In the genomic region with DNA sequence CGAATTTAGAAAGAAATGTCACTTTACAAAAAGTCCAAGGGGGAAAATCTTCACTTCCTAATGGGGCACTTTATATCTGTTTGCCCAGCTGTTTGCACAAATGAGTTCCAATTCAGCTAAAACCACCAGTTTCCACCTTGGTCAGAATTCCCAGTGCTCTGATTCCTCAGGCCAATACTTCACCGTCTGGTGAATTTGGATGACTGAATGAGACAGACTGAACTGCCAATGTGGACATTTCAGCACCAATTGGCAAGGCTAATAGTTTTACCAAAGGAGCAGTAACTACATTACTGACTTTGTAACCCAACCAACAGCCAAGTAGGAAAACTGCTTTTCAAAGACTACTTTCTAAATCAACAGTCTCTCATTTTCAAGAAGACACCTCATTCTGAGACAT, we compare ENCODE assay signal across 19 cellular contexts. TPM values are rescaled to one million over a fixed set of nuclear protein-coding genes. Genes with fewer than 3 reads are reported as not detected.
DNase-seq lines count a peak whose midpoint lies in the region; TF ChIP-seq lines count a peak whose summit lies in the region.
"Had no signal": no experiment of that assay in that cellular context is flagged by ENCODE, and none has a peak within 500 bp of the region (broad histone marks: within the 10 kb centered on the region; RNA-seq: fewer than 3 reads in every experiment).

No MANE protein-coding gene starts in this region.

- dilution Hi-C loops in mammary epithelial cell (cut with HindIII; ENCODE audit: low sequenced_read_pairs), result no loop called here

- H4K20me1 ChIP-seq in mammary epithelial cell (ENCODE audit: insufficient read depth, low read length), result no peaks in the 10 kb centered on the region

- in situ Hi-C loops in mammary epithelial cell (cut with MboI; ENCODE audit: low sequenced_read_pairs in 2 of 2), result no loop called here

- no peak for TF ChIP-seq EP300 in suprapubic skin (IDR thresholded peaks at IDR 0.05)

- no peak overlapping the region for H3K27ac ChIP-seq in mammary epithelial cell (ENCODE audit: insufficient read depth, low read depth, low read length)
- H3K27ac ChIP-seq in esophagus squamous epithelium, result peak overlapping the region in 3 of 4 donors; percentile 36 to 76 (median 57)
- H3K27ac ChIP-seq in right atrium auricular region, result peak overlapping the region; percentile 7 to 50
- peak overlapping the region; percentile 67 for H3K27ac ChIP-seq in suprapubic skin
- H3K27ac ChIP-seq in thyroid gland, result no peak overlapping the region
- H3K27ac ChIP-seq in colonic mucosa, result no peak overlapping the region
- H3K27ac ChIP-seq: Peyer's patch had no signal

- H3K79me2 ChIP-seq in mammary epithelial cell (ENCODE audit: insufficient read depth, low read length), result no peaks in the 10 kb centered on the region

- no peaks in the 10 kb centered on the region for H3K9me3 ChIP-seq in mammary epithelial cell (replicated peaks; ENCODE audit: insufficient read depth, low read length)
- no peaks in the 10 kb centered on the region for H3K9me3 ChIP-seq in esophagus squamous epithelium
- no peaks in the 10 kb centered on the region for H3K9me3 ChIP-seq in right atrium auricular region
- H3K9me3 ChIP-seq in suprapubic skin, result no peaks in the 10 kb centered on the region
- H3K9me3 ChIP-seq in thyroid gland, result no peaks in the 10 kb centered on the region
- no peaks in the 10 kb centered on the region for H3K9me3 ChIP-seq in colonic mucosa
- H3K9me3 ChIP-seq: Peyer's patch had no signal

- BruUV-seq in mammary epithelial cell (replicated peaks; lab: Mats Ljungman, UMichigan), result no TSS peak

- H2AFZ ChIP-seq in mammary epithelial cell (ENCODE audit: low read depth, low read length), result peak overlapping the region; percentile 74

- intact Hi-C loops in mammary epithelial cell (cut with micrococcal nuclease) (no loop called here), esophagus squamous epithelium (cut with DNase I) (no loop called here), thyroid gland (cut with DNase I) (no loop called here), colonic mucosa (cut with DNase I) (no loop called here)

- DNase-seq in mammary epithelial cell, result no peak
- no peak for DNase-seq in esophagus squamous epithelium (lab: John Stamatoyannopoulos, UW)
- no peak for DNase-seq in right atrium auricular region (ENCODE audit: low spot score)
- DNase-seq in suprapubic skin (ENCODE audit: low spot score in 2 of 2), result no peak
- DNase-seq in HUDEP-2 (lab: John Stamatoyannopoulos, UW; ENCODE audit: unreplicated experiment in 76 of 76), result no peak
- DNase-seq in thyroid gland, result no peak
- DNase-seq in colonic mucosa, result no peak
- DNase-seq: ACHN; C1 segment of cervical spinal cord; CD8-positive, alpha-beta memory T cell; DMS79; HCEC 1CT; Kasumi-1; NCI-H1105; NCI-H1694; NCI-H2081 treated with DMSO at 0.1 percent for 48 hours; NCI-H446 treated with DMSO at 0.1 percent for 48 hours; Peyer's patch; SHP77 had no signal

- peak overlapping the region; percentile 36 for H3K4me2 ChIP-seq in mammary epithelial cell (ENCODE audit: insufficient read depth, low read depth, low read length)

- peaks cover 10% of the 10 kb centered on the region for H3K4me1 ChIP-seq in mammary epithelial cell (ENCODE audit: insufficient read depth, low read length)
- H3K4me1 ChIP-seq in esophagus squamous epithelium, result peaks cover 0 to 18% (median 0%) of the 10 kb centered on the region in 3 donors
- no peaks in the 10 kb centered on the region for H3K4me1 ChIP-seq in right atrium auricular region
- H3K4me1 ChIP-seq in suprapubic skin, result peaks cover 19% of the 10 kb centered on the region
- H3K4me1 ChIP-seq in thyroid gland, result no peaks in the 10 kb centered on the region
- H3K4me1 ChIP-seq in colonic mucosa, result no peaks in the 10 kb centered on the region
- H3K4me1 ChIP-seq: Peyer's patch had no signal

- H3K9ac ChIP-seq in mammary epithelial cell (ENCODE audit: insufficient read depth, low read length), result no peak overlapping the region
- no peak overlapping the region for H3K9ac ChIP-seq in colonic mucosa (ENCODE audit: low read depth in 2 of 2, low read length in 2 of 2)

- TF ChIP-seq CTCF in mammary epithelial cell (conservative IDR thresholded peaks at IDR 0.05 in 1 of 2, IDR thresholded peaks at IDR 0.05 in 1 of 2; ENCODE audit: extremely low read depth in 1 of 2, insufficient read depth in 1 of 2, low read depth in 1 of 2, low read length in 2 of 2), result no peak
- TF ChIP-seq CTCF in esophagus squamous epithelium (IDR thresholded peaks at IDR 0.05), result no peak
- no peak for TF ChIP-seq CTCF in right atrium auricular region (IDR thresholded peaks at IDR 0.05)
- no peak for TF ChIP-seq CTCF in suprapubic skin (IDR thresholded peaks at IDR 0.05)
- no peak for TF ChIP-seq CTCF in thyroid gland (IDR thresholded peaks at IDR 0.05)
- no peak for TF ChIP-seq CTCF in colonic mucosa (IDR thresholded peaks at IDR 0.05)

- WGBS in mammary epithelial cell (ENCODE audit: low coverage, missing lambda C conversion rate), result 50% methylated on average over 2 of the region's 2 CpGs
- WGBS in esophagus squamous epithelium, 2 donors, result 52 to 55% methylated on average over 1 to 2 of the region's 2 CpGs
- 55% methylated on average over 2 of the region's 2 CpGs for WGBS in suprapubic skin
- 85 to 88% methylated on average over 2 of the region's 2 CpGs for WGBS in thyroid gland, 2 donors

- no peak for TF ChIP-seq POLR2A in esophagus squamous epithelium (IDR thresholded peaks at IDR 0.05)
- no peak for TF ChIP-seq POLR2A in suprapubic skin (IDR thresholded peaks at IDR 0.05)
- TF ChIP-seq POLR2A in thyroid gland (IDR thresholded peaks at IDR 0.05), result no peak

- H3K36me3 ChIP-seq in mammary epithelial cell (ENCODE audit: insufficient read depth, low read length) (no peaks in the 10 kb centered on the region), esophagus squamous epithelium (no peaks in the 10 kb centered on the region), right atrium auricular region (no peaks in the 10 kb centered on the region), suprapubic skin (no peaks in the 10 kb centered on the region), thyroid gland (no peaks in the 10 kb centered on the region), colonic mucosa (no peaks in the 10 kb centered on the region)
- H3K36me3 ChIP-seq: Peyer's patch had no signal

- H3K4me3 ChIP-seq in mammary epithelial cell (replicated peaks in 1 of 3; ENCODE audit: insufficient read depth in 1 of 3, low read depth in 2 of 3, low read length in 3 of 3) (no peak overlapping the region), esophagus squamous epithelium (no peak overlapping the region), right atrium auricular region (no peak overlapping the region), suprapubic skin (no peak overlapping the region), thyroid gland (replicated peaks in 1 of 3) (no peak overlapping the region), colonic mucosa (no peak overlapping the region)
- H3K4me3 ChIP-seq: Peyer's patch had no signal

- CTCF ChIA-PET in mammary epithelial cell (lab: Charles Lee; ENCODE audit: low non-redundant PET), result interaction anchor here (0.6 kb wide), 1 partner anchor 21 kb away, joined by 3 read pairs; no protein-coding TSS in a partner anchor

- H3K27me3 ChIP-seq in mammary epithelial cell (ENCODE audit: insufficient read depth, low read length), result no peaks in the 10 kb centered on the region
- no peaks in the 10 kb centered on the region for H3K27me3 ChIP-seq in esophagus squamous epithelium
- H3K27me3 ChIP-seq in right atrium auricular region, result no peaks in the 10 kb centered on the region
- no peaks in the 10 kb centered on the region for H3K27me3 ChIP-seq in suprapubic skin
- no peaks in the 10 kb centered on the region for H3K27me3 ChIP-seq in thyroid gland
- H3K27me3 ChIP-seq in colonic mucosa, result no peaks in the 10 kb centered on the region
- H3K27me3 ChIP-seq: Peyer's patch had no signal

RNA-seq across cellular contexts. Expression of gene ABI3BP, which starts 51.8 kb away (rescaled TPM):
- total RNA-seq in mammary epithelial cell (1 to 10 TPM in 1 of 2 donors, under 1 TPM in 1; 0.67 to 2.0 TPM), esophagus squamous epithelium (10 to 100 TPM in 3 of 4 donors, 1 to 10 TPM in 1; 6.2 to 68.7 (median 18.8) TPM), right atrium auricular region (10 to 100 TPM; 46.7 to 56.3 TPM), suprapubic skin (10 to 100 TPM; 20.6 to 54.4 (median 38.4) TPM), thyroid gland (100 to 1,000 TPM in 2 of 4 donors, 10 to 100 TPM in 2; 68.7 to 133 (median 96.8) TPM), colonic mucosa (10 to 100 TPM; 16.4 to 34.6 TPM)
- 0.24 TPM for polyA plus RNA-seq in mammary epithelial cell
- polyA minus RNA-seq in mammary epithelial cell, result not detected
- total RNA-seq: CD8-positive, alpha-beta memory T cell had no signal
- polyA plus RNA-seq: CD8-positive, alpha-beta memory T cell had no signal

Comparison
In these comparisons a context has a peak if more than half of its experiments do, and no peak if none do; other contexts are left out.
1. H3K27ac ChIP-seq: peak in esophagus squamous epithelium (3 of 4), right atrium auricular region (2 of 2) and suprapubic skin (single experiment); none in mammary epithelial cell (single experiment), thyroid gland (0 of 3) and colonic mucosa (single experiment).